10 cellular contexts compared by ENCODE assay signal in the genomic region with DNA sequence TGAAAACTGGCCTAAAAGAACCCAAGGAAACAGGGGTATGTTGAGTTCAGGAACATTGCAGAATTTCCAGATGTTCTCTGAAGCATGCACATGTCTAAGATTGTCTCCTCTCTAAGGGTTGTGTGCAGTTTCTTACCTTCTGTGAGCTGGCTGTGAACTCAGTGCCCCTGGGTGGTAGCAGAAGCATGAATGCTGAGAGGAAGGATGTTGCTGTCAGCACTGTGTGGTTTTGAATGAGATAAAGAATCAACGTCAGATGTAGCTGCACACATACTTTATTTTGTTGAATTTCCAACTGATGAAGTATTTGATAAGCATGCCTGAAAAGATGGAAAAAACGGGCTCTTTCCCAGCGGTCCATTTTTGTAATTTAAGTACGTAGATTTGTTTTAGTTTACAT. TPM values are rescaled to one million over a fixed set of nuclear protein-coding genes. Genes with fewer than 3 reads are reported as not detected.
DNase-seq lines count a peak whose midpoint lies in the region; ATAC-seq and TF ChIP-seq lines count a peak whose summit lies in the region.
"Had no signal": no experiment of that assay in that cellular context is flagged by ENCODE, and none has a peak within 500 bp of the region (broad histone marks: within the 10 kb centered on the region; RNA-seq: fewer than 3 reads in every experiment).

No MANE protein-coding gene starts in this region.

- H2AFZ ChIP-seq in PC-3 (ENCODE audit: low read length) (no peak overlapping the region), mesenchymal stem cell (ENCODE audit: low read depth, low read length) (no peak overlapping the region)

- no peak overlapping the region for H3K14ac ChIP-seq in mesenchymal stem cell (ENCODE audit: low read length in 2 of 2)

- no peak overlapping the region for H3K27ac ChIP-seq in PC-3 (ENCODE audit: low read length)
- H3K27ac ChIP-seq in mesenchymal stem cell (ENCODE audit: low read length, poor library complexity, severe bottlenecking), result no peak overlapping the region
- no peak overlapping the region for H3K27ac ChIP-seq in esophagus muscularis mucosa (replicated peaks in 1 of 4)
- no peak overlapping the region for H3K27ac ChIP-seq in ovary

- no peak overlapping the region for H2BK5ac ChIP-seq in mesenchymal stem cell (ENCODE audit: low read depth, low read length, poor library complexity, severe bottlenecking)

- no peak overlapping the region for H3K4me2 ChIP-seq in PC-3 (ENCODE audit: low read length)
- no peak overlapping the region for H3K4me2 ChIP-seq in mesenchymal stem cell (ENCODE audit: low read length, poor library complexity, severe bottlenecking)

- no peak overlapping the region for H3K18ac ChIP-seq in mesenchymal stem cell (ENCODE audit: low read depth in 1 of 2, low read length in 2 of 2)

- TF ChIP-seq EP300 in esophagus muscularis mucosa (IDR thresholded peaks at IDR 0.05), result no peak
- TF ChIP-seq EP300 in ovary (IDR thresholded peaks at IDR 0.05), result no peak

- H2BK12ac ChIP-seq in mesenchymal stem cell (ENCODE audit: low read length in 2 of 2), result no peak overlapping the region

- no peak overlapping the region for H4K91ac ChIP-seq in mesenchymal stem cell (ENCODE audit: low read length)

- no peak overlapping the region for H4K8ac ChIP-seq in mesenchymal stem cell (ENCODE audit: low read length)

- no peaks in the 10 kb centered on the region for H3K79me2 ChIP-seq in PC-3 (ENCODE audit: low read length)

- 45% methylated on average over 3 of the region's 4 CpGs for WGBS in mesenchymal stem cell
- WGBS in esophagus muscularis mucosa, result 64% methylated on average over 4 of the region's 4 CpGs
- WGBS in ovary, 3 donors, result 70 to 75% (median 72%) methylated on average over 4 of the region's 4 CpGs

- intact Hi-C loops in PC-3 (cut with micrococcal nuclease) (no loop called here), esophagus muscularis mucosa (cut with DNase I) (no loop called here), ovary (cut with DNase I) (no loop called here)

- H3K27me3 ChIP-seq in PC-3 (ENCODE audit: low read length) (no peaks in the 10 kb centered on the region), mesenchymal stem cell (ENCODE audit: control insufficient read depth in 1 of 2, insufficient read depth in 1 of 2, low read length in 2 of 2) (no peaks in the 10 kb centered on the region), esophagus muscularis mucosa (no peaks in the 10 kb centered on the region), ovary (no peaks in the 10 kb centered on the region)

- H3K79me1 ChIP-seq in mesenchymal stem cell (replicated peaks; ENCODE audit: low read length, poor library complexity, severe bottlenecking), result no peaks in the 10 kb centered on the region

- no peak for ATAC-seq in PC-3

- H2AK5ac ChIP-seq in mesenchymal stem cell (ENCODE audit: low read length, severe bottlenecking), result no peak overlapping the region

- H3K36me3 ChIP-seq in PC-3 (ENCODE audit: low read depth, low read length) (no peaks in the 10 kb centered on the region), mesenchymal stem cell (ENCODE audit: control insufficient read depth in 1 of 2, insufficient read depth in 2 of 2, low read depth in 1 of 2, low read length in 2 of 2) (no peaks in the 10 kb centered on the region), esophagus muscularis mucosa (no peaks in the 10 kb centered on the region), ovary (no peaks in the 10 kb centered on the region)

- no peak for TF ChIP-seq POLR2A in esophagus muscularis mucosa (IDR thresholded peaks at IDR 0.05; ENCODE audit: low read depth)
- TF ChIP-seq POLR2A in ovary (IDR thresholded peaks at IDR 0.05), result no peak

- H3K4me1 ChIP-seq in PC-3 (ENCODE audit: insufficient read depth, low read length), result peaks cover 23% of the 10 kb centered on the region
- peaks cover 6% of the 10 kb centered on the region for H3K4me1 ChIP-seq in mesenchymal stem cell (ENCODE audit: control insufficient read depth, insufficient read depth, low read depth, low read length)
- peaks cover 0 to 7% (median 0%) of the 10 kb centered on the region in 4 donors for H3K4me1 ChIP-seq in esophagus muscularis mucosa
- H3K4me1 ChIP-seq in ovary (ENCODE audit: insufficient read depth), result no peaks in the 10 kb centered on the region

- H3K9me2 ChIP-seq in PC-3 (replicated peaks; ENCODE audit: low read length), result no peaks in the 10 kb centered on the region

- H3K23ac ChIP-seq in mesenchymal stem cell (ENCODE audit: low read length in 2 of 2), result no peak overlapping the region

- DNase-seq in GDM1 (lab: John Stamatoyannopoulos, UW), result peak; percentile 72
- peak; percentile 10 for DNase-seq in PC-3
- peak; percentile 27 for DNase-seq in activated gamma-delta T cell treated with anti-CD3 and anti-CD28 coated beads, Interleukin-2, amount 50 U/mL, for 16 hours (ENCODE audit: low read depth)
- peak; percentile 75 for DNase-seq in mesenchymal stem cell
- DNase-seq in esophagus muscularis mucosa (ENCODE audit: extremely low spot score), result no peak
- no peak for DNase-seq in NCI-H526 (lab: John Stamatoyannopoulos, UW)
- DNase-seq in ovary, result no peak
- no peak for DNase-seq in occipital lobe (lab: John Stamatoyannopoulos, UW)
- DNase-seq: NCI-H146 had no signal

- H2BK15ac ChIP-seq in mesenchymal stem cell (ENCODE audit: low read depth, poor library complexity, severe bottlenecking), result no peak overlapping the region

- H3K4ac ChIP-seq in mesenchymal stem cell (ENCODE audit: low read depth in 1 of 2, low read length in 2 of 2), result peak overlapping the region in 1 of 2 experiments; percentile 19

- no peak for TF ChIP-seq CTCF in PC-3 (conservative IDR thresholded peaks at IDR 0.05; ENCODE audit: low read depth, low read length)
- TF ChIP-seq CTCF in esophagus muscularis mucosa (IDR thresholded peaks at IDR 0.05), result no peak
- TF ChIP-seq CTCF in ovary (IDR thresholded peaks at IDR 0.05), result no peak

- H3K9ac ChIP-seq in PC-3 (ENCODE audit: low read length) (no peak overlapping the region), mesenchymal stem cell (ENCODE audit: low read length) (no peak overlapping the region)

- no peak overlapping the region for H2BK120ac ChIP-seq in mesenchymal stem cell (ENCODE audit: low read depth, low read length)

- CTCF ChIA-PET in PC-3 (lab: Charles Lee), result no interaction called here

- no TSS peak for BruUV-seq in PC-3 (replicated peaks; lab: Mats Ljungman, UMichigan)

- H3K4me3 ChIP-seq in PC-3 (ENCODE audit: low read length), result no peak overlapping the region
- H3K4me3 ChIP-seq in mesenchymal stem cell (ENCODE audit: insufficient read depth in 1 of 2, low read depth in 1 of 2, low read length in 2 of 2), result no peak overlapping the region
- no peak overlapping the region for H3K4me3 ChIP-seq in esophagus muscularis mucosa
- H3K4me3 ChIP-seq in ovary, result no peak overlapping the region

- H3F3A ChIP-seq in PC-3 (ENCODE audit: low read length, unreplicated experiment), result no peaks in the 10 kb centered on the region

- no peaks in the 10 kb centered on the region for H4K20me1 ChIP-seq in PC-3 (ENCODE audit: low read length)

- POLR2A ChIA-PET in PC-3 (lab: Charles Lee; ENCODE audit: unreplicated experiment), result no interaction called here

- no peaks in the 10 kb centered on the region for H3K9me3 ChIP-seq in PC-3 (ENCODE audit: low read length)
- H3K9me3 ChIP-seq in mesenchymal stem cell (ENCODE audit: control insufficient read depth, low read length), result no peaks in the 10 kb centered on the region
- no peaks in the 10 kb centered on the region for H3K9me3 ChIP-seq in esophagus muscularis mucosa
- H3K9me3 ChIP-seq in ovary, result no peaks in the 10 kb centered on the region

RNA-seq across cellular contexts. Expression of gene CD38, which starts 23.8 kb away (rescaled TPM):
- not detected in 2 replicates for total RNA-seq in PC-3 (2014; rRNA removed)
- polyA plus RNA-seq in mesenchymal stem cell (2013, experiment 1 of 2), result 0.41 TPM
- polyA plus RNA-seq in mesenchymal stem cell (2013, experiment 2 of 2), result 0.42 TPM
- 1 to 10 TPM; 1.4 to 5.8 (median 2.6) TPM for total RNA-seq in esophagus muscularis mucosa
- total RNA-seq in ovary, result 1 to 10 TPM in 3 of 7 donors, under 1 TPM in 4; 0.23 to 9.5 (median 0.97) TPM
- polyA plus RNA-seq in ovary, result 1 to 10 TPM in 1 of 2 donors, under 1 TPM in 1; 0.25 to 3.0 TPM
- 6.1 TPM for total RNA-seq in occipital lobe
- total RNA-seq: epithelial cell of proximal tubule had no signal

RNA-seq across cellular contexts. Expression of gene BST1, which starts 51.5 kb away (rescaled TPM):
- 0.69 and 0.86 TPM in 2 replicates for total RNA-seq in PC-3 (2014; rRNA removed)
- polyA plus RNA-seq in mesenchymal stem cell (2013, experiment 1 of 2), result 0.22 TPM
- polyA plus RNA-seq in mesenchymal stem cell (2013, experiment 2 of 2), result 0.37 TPM
- total RNA-seq in esophagus muscularis mucosa, result 1 to 10 TPM; 2.5 to 6.0 (median 4.3) TPM
- total RNA-seq in ovary, result 1 to 10 TPM; 5.6 to 9.8 (median 6.8) TPM
- 10 to 100 TPM; 10.9 to 18.5 TPM for polyA plus RNA-seq in ovary
- 2.8 TPM for total RNA-seq in occipital lobe

Comparison
In these comparisons a context has a peak if more than half of its experiments do, and no peak if none do; other contexts are left out.
1. DNase-seq: peak in GDM1 (single experiment), PC-3 (single experiment), activated gamma-delta T cell treated with anti-CD3 and anti-CD28 coated beads, Interleukin-2, amount 50 U/mL, for 16 hours (single experiment) and mesenchymal stem cell (single experiment); none in esophagus muscularis mucosa (single experiment), NCI-H526 (0 of 2), ovary (0 of 5) and occipital lobe (single experiment).